Comparison of ENCODE assay signal across 2 cellular contexts in the genomic region with DNA sequence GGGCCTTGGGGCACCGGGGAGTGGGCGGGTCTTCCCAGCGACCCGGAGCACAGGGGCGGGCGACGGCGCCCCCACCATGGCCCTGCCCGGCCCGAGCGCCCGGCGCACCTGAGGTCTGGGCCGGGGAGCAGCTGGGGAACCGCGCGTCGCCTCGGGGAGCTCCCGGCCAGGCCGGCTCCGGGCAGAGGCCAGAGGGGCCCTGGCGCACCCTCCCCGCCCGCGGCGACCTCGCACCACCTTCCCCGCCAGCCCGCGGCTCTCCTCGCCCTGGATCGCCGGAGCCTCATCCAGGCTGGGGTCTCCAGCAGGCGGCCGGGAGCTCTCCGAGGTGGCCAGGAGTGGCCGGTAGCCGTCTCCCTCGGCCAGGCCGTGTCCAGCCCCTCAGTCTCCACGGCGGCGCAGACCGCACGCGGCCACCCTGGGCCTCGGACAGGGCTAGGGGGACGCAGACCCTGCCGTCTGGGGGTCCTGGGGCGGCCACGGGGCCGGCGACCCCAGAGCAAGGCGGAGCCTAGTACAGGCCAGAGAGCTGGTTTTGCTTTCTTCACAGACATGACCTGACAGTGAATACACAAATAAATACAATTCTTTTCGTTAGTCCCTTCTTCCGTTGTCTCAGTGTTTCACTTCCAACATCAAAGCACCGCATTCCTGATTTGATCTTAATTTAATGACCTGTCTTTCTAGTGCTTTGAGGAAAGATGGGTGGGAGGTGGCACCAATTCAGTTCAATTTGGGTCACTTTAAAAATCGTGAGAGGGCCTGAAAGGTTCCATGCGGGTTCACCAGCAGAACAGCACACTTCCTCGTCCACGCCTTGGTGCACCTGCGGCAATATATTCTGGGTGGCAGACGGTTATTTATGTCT.
TF ChIP-seq lines count a peak whose summit lies in the region.

No MANE protein-coding gene starts in this region.

TF ChIP-seq in SK-N-SH, 30 proteins besides CTCF, POLR2A, EP300 and RAD21 (continued from another document):
- TF ChIP-seq, protein P1, sequence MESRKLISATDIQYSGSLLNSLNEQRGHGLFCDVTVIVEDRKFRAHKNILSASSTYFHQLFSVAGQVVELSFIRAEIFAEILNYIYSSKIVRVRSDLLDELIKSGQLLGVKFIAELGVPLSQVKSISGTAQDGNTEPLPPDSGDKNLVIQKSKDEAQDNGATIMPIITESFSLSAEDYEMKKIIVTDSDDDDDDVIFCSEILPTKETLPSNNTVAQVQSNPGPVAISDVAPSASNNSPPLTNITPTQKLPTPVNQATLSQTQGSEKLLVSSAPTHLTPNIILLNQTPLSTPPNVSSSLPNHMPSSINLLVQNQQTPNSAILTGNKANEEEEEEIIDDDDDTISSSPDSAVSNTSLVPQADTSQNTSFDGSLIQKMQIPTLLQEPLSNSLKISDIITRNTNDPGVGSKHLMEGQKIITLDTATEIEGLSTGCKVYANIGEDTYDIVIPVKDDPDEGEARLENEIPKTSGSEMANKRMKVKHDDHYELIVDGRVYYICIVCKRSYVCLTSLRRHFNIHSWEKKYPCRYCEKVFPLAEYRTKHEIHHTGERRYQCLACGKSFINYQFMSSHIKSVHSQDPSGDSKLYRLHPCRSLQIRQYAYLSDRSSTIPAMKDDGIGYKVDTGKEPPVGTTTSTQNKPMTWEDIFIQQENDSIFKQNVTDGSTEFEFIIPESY (IDR thresholded peaks at IDR 0.05; ENCODE audit: borderline replicate concordance, low read depth): no peak
- TF ChIP-seq EZH2phosphoT487 (IDR thresholded peaks at IDR 0.05; ENCODE audit: borderline replicate concordance, low read depth): no peak

TF ChIP-seq in SK-N-SH treated with all-trans-retinoic acid at 6 μM for 48 hours, 23 proteins besides CTCF, POLR2A, EP300 and RAD21 (continued from another document):
- TF ChIP-seq, protein P2, sequence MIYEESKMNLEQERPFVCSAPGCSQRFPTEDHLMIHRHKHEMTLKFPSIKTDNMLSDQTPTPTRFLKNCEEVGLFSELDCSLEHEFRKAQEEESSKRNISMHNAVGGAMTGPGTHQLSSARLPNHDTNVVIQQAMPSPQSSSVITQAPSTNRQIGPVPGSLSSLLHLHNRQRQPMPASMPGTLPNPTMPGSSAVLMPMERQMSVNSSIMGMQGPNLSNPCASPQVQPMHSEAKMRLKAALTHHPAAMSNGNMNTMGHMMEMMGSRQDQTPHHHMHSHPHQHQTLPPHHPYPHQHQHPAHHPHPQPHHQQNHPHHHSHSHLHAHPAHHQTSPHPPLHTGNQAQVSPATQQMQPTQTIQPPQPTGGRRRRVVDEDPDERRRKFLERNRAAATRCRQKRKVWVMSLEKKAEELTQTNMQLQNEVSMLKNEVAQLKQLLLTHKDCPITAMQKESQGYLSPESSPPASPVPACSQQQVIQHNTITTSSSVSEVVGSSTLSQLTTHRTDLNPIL (CRISPR knock-in tag; IDR thresholded peaks at IDR 0.05; ENCODE audit: low read depth): no peak
- TF ChIP-seq ISL1 (CRISPR knock-in tag; IDR thresholded peaks at IDR 0.05) (no peak), PPARA (CRISPR knock-in tag; IDR thresholded peaks at IDR 0.05; ENCODE audit: borderline replicate concordance) (no peak), TCF4 (CRISPR knock-in tag; IDR thresholded peaks at IDR 0.05; ENCODE audit: borderline replicate concordance) (no peak)
- TF ChIP-seq, protein P3, sequence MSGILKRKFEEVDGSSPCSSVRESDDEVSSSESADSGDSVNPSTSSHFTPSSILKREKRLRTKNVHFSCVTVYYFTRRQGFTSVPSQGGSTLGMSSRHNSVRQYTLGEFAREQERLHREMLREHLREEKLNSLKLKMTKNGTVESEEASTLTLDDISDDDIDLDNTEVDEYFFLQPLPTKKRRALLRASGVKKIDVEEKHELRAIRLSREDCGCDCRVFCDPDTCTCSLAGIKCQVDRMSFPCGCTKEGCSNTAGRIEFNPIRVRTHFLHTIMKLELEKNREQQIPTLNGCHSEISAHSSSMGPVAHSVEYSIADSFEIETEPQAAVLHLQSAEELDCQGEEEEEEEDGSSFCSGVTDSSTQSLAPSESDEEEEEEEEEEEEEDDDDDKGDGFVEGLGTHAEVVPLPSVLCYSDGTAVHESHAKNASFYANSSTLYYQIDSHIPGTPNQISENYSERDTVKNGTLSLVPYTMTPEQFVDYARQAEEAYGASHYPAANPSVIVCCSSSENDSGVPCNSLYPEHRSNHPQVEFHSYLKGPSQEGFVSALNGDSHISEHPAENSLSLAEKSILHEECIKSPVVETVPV (CRISPR knock-in tag; IDR thresholded peaks at IDR 0.05): no peak
